1 cellular context compared by ENCODE assay signal in the genomic region with DNA sequence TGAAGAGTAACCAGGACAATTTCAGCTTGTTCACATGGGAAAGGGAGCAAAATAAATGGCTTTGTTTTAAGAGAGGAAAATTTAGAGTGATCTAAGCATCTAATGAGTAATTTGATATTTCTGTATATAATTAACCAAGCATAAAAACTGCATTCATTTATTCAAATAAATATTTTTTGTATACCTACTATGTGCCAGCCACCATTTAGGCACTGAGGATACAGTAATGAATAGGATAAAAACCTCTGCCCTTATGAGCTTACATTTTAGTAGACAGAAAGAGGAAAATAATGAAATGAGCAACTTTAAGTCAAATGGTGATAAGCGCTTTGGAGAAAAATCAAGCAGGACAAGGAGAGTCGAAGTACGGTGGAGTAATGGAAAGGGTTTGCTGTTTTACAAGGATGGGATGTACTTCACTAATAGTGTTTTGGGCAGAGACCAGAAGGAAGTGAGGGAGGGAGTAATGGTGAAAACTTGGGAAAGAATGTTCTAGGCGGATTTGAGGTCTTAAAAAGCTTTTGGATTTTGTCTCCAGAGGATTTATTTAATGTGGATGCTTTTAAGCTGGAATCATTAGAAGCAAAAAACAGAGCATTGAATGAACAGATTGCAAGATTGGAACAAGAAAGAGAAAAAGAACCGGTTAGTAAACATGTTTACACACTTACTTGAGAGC.
TF ChIP-seq lines count a peak whose summit lies in the region.

No MANE protein-coding gene starts in this region.

TF ChIP-seq in SK-N-SH, 30 proteins besides CTCF, POLR2A, EP300 and RAD21 (continued from another document):
- TF ChIP-seq, protein P1, sequence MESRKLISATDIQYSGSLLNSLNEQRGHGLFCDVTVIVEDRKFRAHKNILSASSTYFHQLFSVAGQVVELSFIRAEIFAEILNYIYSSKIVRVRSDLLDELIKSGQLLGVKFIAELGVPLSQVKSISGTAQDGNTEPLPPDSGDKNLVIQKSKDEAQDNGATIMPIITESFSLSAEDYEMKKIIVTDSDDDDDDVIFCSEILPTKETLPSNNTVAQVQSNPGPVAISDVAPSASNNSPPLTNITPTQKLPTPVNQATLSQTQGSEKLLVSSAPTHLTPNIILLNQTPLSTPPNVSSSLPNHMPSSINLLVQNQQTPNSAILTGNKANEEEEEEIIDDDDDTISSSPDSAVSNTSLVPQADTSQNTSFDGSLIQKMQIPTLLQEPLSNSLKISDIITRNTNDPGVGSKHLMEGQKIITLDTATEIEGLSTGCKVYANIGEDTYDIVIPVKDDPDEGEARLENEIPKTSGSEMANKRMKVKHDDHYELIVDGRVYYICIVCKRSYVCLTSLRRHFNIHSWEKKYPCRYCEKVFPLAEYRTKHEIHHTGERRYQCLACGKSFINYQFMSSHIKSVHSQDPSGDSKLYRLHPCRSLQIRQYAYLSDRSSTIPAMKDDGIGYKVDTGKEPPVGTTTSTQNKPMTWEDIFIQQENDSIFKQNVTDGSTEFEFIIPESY (IDR thresholded peaks at IDR 0.05; ENCODE audit: borderline replicate concordance, low read depth): no peak
- TF ChIP-seq, protein P2, sequence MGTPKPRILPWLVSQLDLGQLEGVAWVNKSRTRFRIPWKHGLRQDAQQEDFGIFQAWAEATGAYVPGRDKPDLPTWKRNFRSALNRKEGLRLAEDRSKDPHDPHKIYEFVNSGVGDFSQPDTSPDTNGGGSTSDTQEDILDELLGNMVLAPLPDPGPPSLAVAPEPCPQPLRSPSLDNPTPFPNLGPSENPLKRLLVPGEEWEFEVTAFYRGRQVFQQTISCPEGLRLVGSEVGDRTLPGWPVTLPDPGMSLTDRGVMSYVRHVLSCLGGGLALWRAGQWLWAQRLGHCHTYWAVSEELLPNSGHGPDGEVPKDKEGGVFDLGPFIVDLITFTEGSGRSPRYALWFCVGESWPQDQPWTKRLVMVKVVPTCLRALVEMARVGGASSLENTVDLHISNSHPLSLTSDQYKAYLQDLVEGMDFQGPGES (IDR thresholded peaks at IDR 0.05; ENCODE audit: low read depth, low read length): no peak
